ENCODE assay signal across 1 cellular context in genomic region chr21:37119421-37120218, GRCh38.
TF ChIP-seq lines count a peak whose summit lies in the region.

No MANE protein-coding gene starts in this region.

TF ChIP-seq in K562, 482 proteins besides CTCF, POLR2A, EP300 and RAD21 (continued from another document):
- TF ChIP-seq ZNF592 (IDR thresholded peaks at IDR 0.05): no peak
- no peak for TF ChIP-seq SNIP1 (IDR thresholded peaks at IDR 0.05; ENCODE audit: low read depth)
- no peak for TF ChIP-seq ZNF263 (CRISPR knock-in tag; IDR thresholded peaks at IDR 0.05; ENCODE audit: borderline replicate concordance)
- no peak for TF ChIP-seq CAMTA2 (CRISPR knock-in tag; conservative IDR thresholded peaks at IDR 0.05)
- TF ChIP-seq ZFPM2 (CRISPR knock-in tag; IDR thresholded peaks at IDR 0.05): no peak
- no peak for TF ChIP-seq ZNF354B (CRISPR knock-in tag; IDR thresholded peaks at IDR 0.05)
- TF ChIP-seq RHOXF2B (CRISPR knock-in tag; conservative IDR thresholded peaks at IDR 0.05): no peak
- no peak for TF ChIP-seq ZNF780A (CRISPR knock-in tag; IDR thresholded peaks at IDR 0.05)
